12 cellular contexts compared by ENCODE assay signal in the genomic region with DNA sequence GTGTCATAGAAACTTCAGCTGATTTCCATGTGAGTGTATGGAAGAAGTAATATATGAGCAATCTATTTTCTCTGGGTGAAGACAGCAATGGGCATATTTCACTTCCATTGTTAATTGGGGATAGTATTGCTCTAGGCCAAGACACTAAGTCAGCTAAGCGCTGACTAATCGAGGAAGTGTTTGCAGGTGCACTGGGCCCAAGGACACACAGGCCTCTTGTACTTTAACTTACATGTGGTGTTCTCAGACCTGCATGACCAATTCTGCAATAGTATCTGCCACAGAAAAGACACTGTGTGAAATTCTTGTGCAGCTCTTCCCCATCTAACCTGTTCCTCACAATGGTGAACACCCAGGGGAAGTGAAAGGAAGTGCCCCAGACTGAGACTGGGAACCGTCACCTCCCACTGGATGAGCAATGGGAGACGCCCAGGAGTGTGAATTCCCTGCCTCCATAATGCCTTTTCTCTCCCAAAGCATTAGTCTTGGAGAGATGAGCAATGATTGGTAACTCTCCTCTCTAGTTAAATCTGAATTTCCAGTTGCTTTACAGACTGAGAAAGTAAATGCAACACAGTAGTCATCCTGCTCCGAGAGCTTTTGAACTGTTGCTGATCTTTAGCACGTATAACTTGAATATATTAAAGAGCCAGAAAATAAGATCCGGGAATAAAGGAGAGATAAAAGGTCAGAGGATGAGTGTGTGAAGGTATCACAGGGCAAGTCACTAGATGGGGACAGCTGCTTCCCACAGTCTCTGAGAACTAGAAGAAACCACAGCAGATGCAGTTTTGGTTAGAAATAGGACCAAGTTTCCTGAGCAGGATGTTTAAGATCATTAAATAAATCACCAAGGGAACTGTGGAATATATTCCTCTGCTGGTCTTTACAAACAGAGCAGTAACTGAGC.
A peak's percentile ranks its signal among the peaks of the same experiment; 100 is the strongest.
DNase-seq lines count a peak whose midpoint lies in the region; ATAC-seq lines count a peak whose summit lies in the region.
"Had no signal": no experiment of that assay in that cellular context is flagged by ENCODE, and none has a peak within 500 bp of the region (broad histone marks: within the 10 kb centered on the region; RNA-seq: fewer than 3 reads in every experiment).

No MANE protein-coding gene starts in this region.

- no peaks in the 10 kb centered on the region for H3K36me3 ChIP-seq in BLaER1 treated with 17β-estradiol and CSF1 and Interleukin-3, amounts not matched to agents 10 nM and 100 nM

- H3K4me1 ChIP-seq in BLaER1 treated with 17β-estradiol and CSF1 and Interleukin-3, amounts not matched to agents 10 nM and 100 nM: peaks cover 10 to 27% (median 19%) of the 10 kb centered on the region in 10 experiments; a peak in 19 of 20 replicates

- no peak overlapping the region for H3K4me3 ChIP-seq in BLaER1 treated with 17β-estradiol and CSF1 and Interleukin-3, amounts not matched to agents 10 nM and 100 nM

- no peaks in the 10 kb centered on the region for H4K20me1 ChIP-seq in BLaER1 treated with 17β-estradiol and CSF1 and Interleukin-3, amounts not matched to agents 10 nM and 100 nM

- H3K9me3 ChIP-seq in BLaER1 treated with 17β-estradiol and CSF1 and Interleukin-3, amounts not matched to agents 10 nM and 100 nM (replicated peaks in 1 of 11): no peaks in the 10 kb centered on the region

- H3K9ac ChIP-seq in BLaER1 treated with 17β-estradiol and CSF1 and Interleukin-3, amounts not matched to agents 10 nM and 100 nM: 0 out of 22 replicates have a peak overlapping the region, but pooled peaks of 1 of the 11 experiments have one; percentile 27

- no peaks in the 10 kb centered on the region for H3K27me3 ChIP-seq in BLaER1 treated with 17β-estradiol and CSF1 and Interleukin-3, amounts not matched to agents 10 nM and 100 nM

- peak overlapping the region; percentile 26 to 75 (median 51) for H3K4me2 ChIP-seq in BLaER1 treated with 17β-estradiol and CSF1 and Interleukin-3, amounts not matched to agents 10 nM and 100 nM

- H3K27ac ChIP-seq in BLaER1 treated with 17β-estradiol and CSF1 and Interleukin-3, amounts not matched to agents 10 nM and 100 nM: no peak overlapping the region; a peak in 1 of 22 replicates

- DNase-seq in HPDE6-E6E7 (ENCODE audit: extremely low spot score) (peak; percentile 83), 8988T (no peak), DMS153 (lab: John Stamatoyannopoulos, UW) (no peak)
- DNase-seq: activated CD4-positive, CD25-positive, alpha-beta regulatory T cell treated with anti-CD3 and anti-CD28 coated beads, Interleukin-2, amount 50 U/mL, for 72 hours; CD4-positive, CD25-positive, alpha-beta regulatory T cell; NCI-H510A; stimulated activated CD4-positive, alpha-beta T cell treated with anti-CD3 and anti-CD28 coated beads, Interleukin-4, amount 100 ng/mL, for 24 hours had no signal

- peak; percentile 52 for ATAC-seq in GM19467 (IDR thresholded peaks at IDR 0.05; ENCODE audit: unreplicated experiment)
- ATAC-seq in esophagus mucosa: peak; percentile 86
- no peak for ATAC-seq in HG03045 (IDR thresholded peaks at IDR 0.05; ENCODE audit: unreplicated experiment)
- no peak for ATAC-seq in GM21515 (IDR thresholded peaks at IDR 0.05; ENCODE audit: unreplicated experiment)

Comparison
In these comparisons a context has a peak if more than half of its experiments do, and no peak if none do; other contexts are left out.
1. ATAC-seq: peak in GM19467 (single experiment) and esophagus mucosa (single experiment); none in HG03045 (single experiment) and GM21515 (single experiment).